ENCODE assay signal across 32 cellular contexts in genomic region chr7:150511039-150511438, GRCh38. TPM values are rescaled to one million over a fixed set of nuclear protein-coding genes. Genes with fewer than 3 reads are reported as not detected.
DNase-seq lines count a peak whose midpoint lies in the region; ATAC-seq and TF ChIP-seq lines count a peak whose summit lies in the region.
"Had no signal": no experiment of that assay in that cellular context is flagged by ENCODE, and none has a peak within 500 bp of the region (broad histone marks: within the 10 kb centered on the region; RNA-seq: fewer than 3 reads in every experiment).

No MANE protein-coding gene starts in this region.

- H3K36me3 ChIP-seq in CD8-positive, alpha-beta T cell (ENCODE audit: insufficient read depth, low read length), result no peaks in the 10 kb centered on the region
- H3K36me3 ChIP-seq in MG63, result no peaks in the 10 kb centered on the region
- H3K36me3 ChIP-seq: cardiac muscle cell, colonic mucosa, ovary, Peyer's patch, uterus had no signal

- peaks cover 15% of the 10 kb centered on the region for H3K9me3 Mint-ChIP-seq in activated CD4-positive, alpha-beta T cell treated with anti-CD3 and anti-CD28 coated beads, Interleukin-2, amount 10 ng/mL, durations not matched to agents 24 days and 14 days
- H3K9me3 Mint-ChIP-seq in CD8-positive, alpha-beta T cell, result peaks cover 14% of the 10 kb centered on the region
- H3K9me3 Mint-ChIP-seq in activated CD8-positive, alpha-beta T cell treated with anti-CD3 and anti-CD28 coated beads, Interleukin-2, amount 10 ng/mL, durations not matched to agents 7 days and 5 days (ENCODE audit: insufficient read depth), result peaks cover 28% of the 10 kb centered on the region
- H3K9me3 Mint-ChIP-seq in immature natural killer cell, result peaks cover 3 to 18% (median 13%) of the 10 kb centered on the region in 6 donors
- H3K9me3 Mint-ChIP-seq: neural crest cell had no signal

- H3K4me1 Mint-ChIP-seq in activated CD4-positive, alpha-beta T cell treated with anti-CD3 and anti-CD28 coated beads, Interleukin-2, amount 10 ng/mL, durations not matched to agents 24 days and 14 days, result peaks cover 72% of the 10 kb centered on the region
- H3K4me1 Mint-ChIP-seq in CD8-positive, alpha-beta T cell (ENCODE audit: low read depth), result peaks cover 83% of the 10 kb centered on the region
- H3K4me1 Mint-ChIP-seq in activated CD8-positive, alpha-beta T cell treated with anti-CD3 and anti-CD28 coated beads, Interleukin-2, amount 10 ng/mL, durations not matched to agents 7 days and 5 days (ENCODE audit: low read depth), result peaks cover 80% of the 10 kb centered on the region
- H3K4me1 Mint-ChIP-seq in immature natural killer cell, result peaks cover 81 to 84% of the 10 kb centered on the region in 2 donors
- H3K4me1 Mint-ChIP-seq: neural crest cell had no signal

- intact Hi-C loops in activated CD4-positive, alpha-beta T cell treated with anti-CD3 and anti-CD28 coated beads, Interleukin-2, amount 10 ng/mL, durations not matched to agents 24 days and 14 days (cut with micrococcal nuclease), result no loop called here
- intact Hi-C loops in CD8-positive, alpha-beta T cell (cut with DNase I, micrococcal nuclease), result no loop called here

- H3K27me3 ChIP-seq in CD8-positive, alpha-beta T cell (ENCODE audit: insufficient read depth, low read length), result no peaks in the 10 kb centered on the region
- no peaks in the 10 kb centered on the region for H3K27me3 ChIP-seq in MG63
- H3K27me3 ChIP-seq: cardiac muscle cell, colonic mucosa, ovary, Peyer's patch, uterus had no signal

- H3K4me3 ChIP-seq in CD8-positive, alpha-beta T cell (ENCODE audit: low read depth, low read length), result peak overlapping the region; percentile 4
- H3K4me3 ChIP-seq in MG63, result no peak overlapping the region
- H3K4me3 ChIP-seq: cardiac muscle cell, colonic mucosa, GM23248, ovary, Peyer's patch, skin epidermis, uterus had no signal

- no peaks in the 10 kb centered on the region for H3K9me3 ChIP-seq in CD8-positive, alpha-beta T cell (ENCODE audit: low read length)
- no peaks in the 10 kb centered on the region for H3K9me3 ChIP-seq in MG63
- H3K9me3 ChIP-seq: colonic mucosa, Peyer's patch, uterus had no signal

- H3K27ac ChIP-seq in CD8-positive, alpha-beta T cell (ENCODE audit: low read depth, low read length), result no peak overlapping the region
- H3K27ac ChIP-seq: C4-2B, cardiac muscle cell, colonic mucosa, epithelial cell of prostate, GM23248, ovary, uterus, VCaP had no signal

- DNase-seq in activated CD4-positive, alpha-beta T cell treated with anti-CD3 and anti-CD28 coated beads, Interleukin-2, amount 10 ng/mL, durations not matched to agents 24 days and 14 days, result peak; percentile 68
- DNase-seq in activated CD4-positive, alpha-beta T cell treated with anti-CD3 and anti-CD28 coated beads, Interleukin-2, amount 50 U/mL, for 4 hours, result no peak
- DNase-seq in CD8-positive, alpha-beta T cell, result no peak
- DNase-seq in activated CD8-positive, alpha-beta T cell treated with anti-CD3 and anti-CD28 coated beads, Interleukin-2, amount 10 ng/mL, durations not matched to agents 7 days and 5 days, result no peak
- peak; percentile 31 to 48 (median 40) for DNase-seq in immature natural killer cell
- no peak for DNase-seq in DMS79 (lab: John Stamatoyannopoulos, UW)
- DNase-seq in MG63, result no peak
- no peak for DNase-seq in DMS79 treated with DMSO at 0.1 percent for 48 hours (lab: John Stamatoyannopoulos, UW)
- DNase-seq: 8988T; activated CD4-positive, alpha-beta T cell treated with anti-CD3 and anti-CD28 coated beads, Interleukin-2, amount 50 U/mL, for 1 hour; colonic mucosa; effector CD4-positive, alpha-beta T cell; EL; GM23248; hippocampal formation; NCI-H1092; NCI-H1694; NCI-H774; ovary; Peyer's patch; SHP77 treated with DMSO at 0.1 percent for 48 hours; stimulated activated naive CD4-positive, alpha-beta T cell treated with Interleukin-2 at 50 U/mL for 16 hours; T1000; uterus had no signal

- H3K27ac Mint-ChIP-seq in activated CD4-positive, alpha-beta T cell treated with anti-CD3 and anti-CD28 coated beads, Interleukin-2, amount 10 ng/mL, durations not matched to agents 24 days and 14 days, result peak overlapping the region; percentile 82
- peak overlapping the region; percentile 90 for H3K27ac Mint-ChIP-seq in CD8-positive, alpha-beta T cell
- H3K27ac Mint-ChIP-seq in activated CD8-positive, alpha-beta T cell treated with anti-CD3 and anti-CD28 coated beads, Interleukin-2, amount 10 ng/mL, durations not matched to agents 7 days and 5 days, result peak overlapping the region; percentile 77
- H3K27ac Mint-ChIP-seq in immature natural killer cell, result peak overlapping the region; percentile 83 to 98 (median 94)

- POLR2A ChIA-PET in CD8-positive, alpha-beta T cell (lab: Charles Lee), result interaction anchor here (0.8 to 13.2 kb wide), 6 partner anchors 9 to 59 kb away, joined by 3 to 483 read pairs (median 6); partner anchors contain the start of gene GIMAP8
- POLR2A ChIA-PET in activated CD8-positive, alpha-beta T cell treated with anti-CD3 and anti-CD28 coated beads, Interleukin-2, amount 10 ng/mL, durations not matched to agents 7 days and 5 days (lab: Charles Lee), result interaction anchor here (1.5 to 11.9 kb wide), 3 partner anchors 9 to 58 kb away, joined by 6 to 316 read pairs (median 8); partner anchors contain the start of gene GIMAP8

- peaks cover 78% of the 10 kb centered on the region for H3K4me1 ChIP-seq in CD8-positive, alpha-beta T cell (ENCODE audit: insufficient read depth, low read length)
- H3K4me1 ChIP-seq: colonic mucosa, Peyer's patch, uterus had no signal

- CTCF ChIA-PET in CD8-positive, alpha-beta T cell (lab: Charles Lee), result interaction anchor here (0.8 to 12.1 kb wide), 4 partner anchors 9 to 205 kb away, joined by 3 to 192 read pairs (median 4); partner anchors contain the start of genes GIMAP1 and GIMAP8
- CTCF ChIA-PET in activated CD8-positive, alpha-beta T cell treated with anti-CD3 and anti-CD28 coated beads, Interleukin-2, amount 10 ng/mL, durations not matched to agents 7 days and 5 days (lab: Charles Lee), result interaction anchor here (1.0 to 3.1 kb wide), 10 partner anchors 9 to 244 kb away, joined by 3 to 25 read pairs (median 5); partner anchors contain the start of gene GIMAP8

- ATAC-seq in CD8-positive, alpha-beta T cell, result no peak
- no peak for ATAC-seq in activated CD8-positive, alpha-beta T cell treated with anti-CD3 and anti-CD28 coated beads, Interleukin-2, amount 10 ng/mL, durations not matched to agents 7 days and 5 days

- H3K36me3 Mint-ChIP-seq in activated CD4-positive, alpha-beta T cell treated with anti-CD3 and anti-CD28 coated beads, Interleukin-2, amount 10 ng/mL, durations not matched to agents 24 days and 14 days (ENCODE audit: low read depth), result peaks cover 18% of the 10 kb centered on the region
- H3K36me3 Mint-ChIP-seq in CD8-positive, alpha-beta T cell, result peaks cover 17% of the 10 kb centered on the region
- peaks cover 43% of the 10 kb centered on the region for H3K36me3 Mint-ChIP-seq in activated CD8-positive, alpha-beta T cell treated with anti-CD3 and anti-CD28 coated beads, Interleukin-2, amount 10 ng/mL, durations not matched to agents 7 days and 5 days (ENCODE audit: low read depth)
- peaks cover 7 to 22% (median 9%) of the 10 kb centered on the region in 3 donors for H3K36me3 Mint-ChIP-seq in immature natural killer cell

- peak overlapping the region; percentile 40 for H3K4me3 Mint-ChIP-seq in activated CD4-positive, alpha-beta T cell treated with anti-CD3 and anti-CD28 coated beads, Interleukin-2, amount 10 ng/mL, durations not matched to agents 24 days and 14 days
- peak overlapping the region; percentile 63 for H3K4me3 Mint-ChIP-seq in CD8-positive, alpha-beta T cell
- H3K4me3 Mint-ChIP-seq in activated CD8-positive, alpha-beta T cell treated with anti-CD3 and anti-CD28 coated beads, Interleukin-2, amount 10 ng/mL, durations not matched to agents 7 days and 5 days, result no peak overlapping the region
- peak overlapping the region; percentile 47 to 77 (median 61) for H3K4me3 Mint-ChIP-seq in immature natural killer cell
- H3K4me3 Mint-ChIP-seq: neural crest cell had no signal

- H3K27me3 Mint-ChIP-seq in activated CD4-positive, alpha-beta T cell treated with anti-CD3 and anti-CD28 coated beads, Interleukin-2, amount 10 ng/mL, durations not matched to agents 24 days and 14 days, result no peaks in the 10 kb centered on the region
- no peaks in the 10 kb centered on the region for H3K27me3 Mint-ChIP-seq in CD8-positive, alpha-beta T cell (ENCODE audit: low read depth)
- H3K27me3 Mint-ChIP-seq in activated CD8-positive, alpha-beta T cell treated with anti-CD3 and anti-CD28 coated beads, Interleukin-2, amount 10 ng/mL, durations not matched to agents 7 days and 5 days (ENCODE audit: low read depth), result no peaks in the 10 kb centered on the region
- H3K27me3 Mint-ChIP-seq in immature natural killer cell (ENCODE audit: low read depth in 3 of 3), result peaks cover 0 to 3% (median 2%) of the 10 kb centered on the region in 3 donors

- no peak for TF ChIP-seq CTCF in CD8-positive, alpha-beta T cell (IDR thresholded peaks at IDR 0.05)

RNA-seq across cellular contexts. Expression of gene GIMAP7, which starts 3.6 kb away (rescaled TPM):
- 40.5 and 45.0 TPM in 2 replicates for total RNA-seq in activated CD4-positive, alpha-beta T cell treated with anti-CD3 and anti-CD28 coated beads, Interleukin-2, amount 10 ng/mL, durations not matched to agents 24 days and 14 days
- 10 to 100 TPM; 21.2 to 29.7 TPM for total RNA-seq in CD8-positive, alpha-beta T cell
- 100 to 1,000 TPM; 134 TPM for total RNA-seq in activated CD8-positive, alpha-beta T cell treated with anti-CD3 and anti-CD28 coated beads, Interleukin-2, amount 10 ng/mL, durations not matched to agents 7 days and 5 days
- polyA plus RNA-seq in immature natural killer cell, result 100 to 1,000 TPM; 285 to 709 (median 555) TPM
- not detected in 2 replicates for total RNA-seq in MG63 (2014; rRNA removed; shearing (Covaris generic); ENCODE audit: low replicate concordance)
- total RNA-seq: astrocyte, cardiac muscle cell, GM23248, neural crest cell had no signal
- polyA plus RNA-seq: cardiac muscle cell, GM23248 had no signal

RNA-seq across cellular contexts. Expression of gene GIMAP4, which starts 56.2 kb away (rescaled TPM):
- 61.1 and 62.7 TPM in 2 replicates for total RNA-seq in activated CD4-positive, alpha-beta T cell treated with anti-CD3 and anti-CD28 coated beads, Interleukin-2, amount 10 ng/mL, durations not matched to agents 24 days and 14 days
- total RNA-seq in CD8-positive, alpha-beta T cell, result 10 to 100 TPM; 11.8 to 13.8 TPM
- total RNA-seq in activated CD8-positive, alpha-beta T cell treated with anti-CD3 and anti-CD28 coated beads, Interleukin-2, amount 10 ng/mL, durations not matched to agents 7 days and 5 days, result 100 to 1,000 TPM; 174 to 186 TPM
- polyA plus RNA-seq in immature natural killer cell, result 100 to 1,000 TPM; 158 to 420 (median 392) TPM
- not detected in 2 replicates for total RNA-seq in MG63 (2014; rRNA removed; shearing (Covaris generic); ENCODE audit: low replicate concordance)
- total RNA-seq: astrocyte, GM23248, neural crest cell, renal cortical epithelial cell had no signal
- polyA plus RNA-seq: cardiac muscle cell, GM23248 had no signal

Comparison
In these comparisons a context has a peak if more than half of its experiments do, and no peak if none do; other contexts are left out.
1. DNase-seq: peak in activated CD4-positive, alpha-beta T cell treated with anti-CD3 and anti-CD28 coated beads, Interleukin-2, amount 10 ng/mL, durations not matched to agents 24 days and 14 days (single experiment) and immature natural killer cell (3 of 3); none in activated CD4-positive, alpha-beta T cell treated with anti-CD3 and anti-CD28 coated beads, Interleukin-2, amount 50 U/mL, for 4 hours (0 of 2), CD8-positive, alpha-beta T cell (0 of 7), activated CD8-positive, alpha-beta T cell treated with anti-CD3 and anti-CD28 coated beads, Interleukin-2, amount 10 ng/mL, durations not matched to agents 7 days and 5 days (single experiment), DMS79 (single experiment), MG63 (single experiment) and DMS79 treated with DMSO at 0.1 percent for 48 hours (single experiment).
2. RNA of gene GIMAP7, which starts 3.6 kb away (total RNA-seq): 134 TPM in activated CD8-positive, alpha-beta T cell treated with anti-CD3 and anti-CD28 coated beads, Interleukin-2, amount 10 ng/mL, durations not matched to agents 7 days and 5 days, 40.5 to 45.0 TPM in activated CD4-positive, alpha-beta T cell treated with anti-CD3 and anti-CD28 coated beads, Interleukin-2, amount 10 ng/mL, durations not matched to agents 24 days and 14 days and 21.2 to 29.7 TPM in CD8-positive, alpha-beta T cell; not detected in MG63; every median in the first group is over 10 times any median in the second.
3. RNA of gene GIMAP4, which starts 56.2 kb away (total RNA-seq): 174 to 186 TPM in activated CD8-positive, alpha-beta T cell treated with anti-CD3 and anti-CD28 coated beads, Interleukin-2, amount 10 ng/mL, durations not matched to agents 7 days and 5 days, 61.1 to 62.7 TPM in activated CD4-positive, alpha-beta T cell treated with anti-CD3 and anti-CD28 coated beads, Interleukin-2, amount 10 ng/mL, durations not matched to agents 24 days and 14 days and 11.8 to 13.8 TPM in CD8-positive, alpha-beta T cell; not detected in MG63; every median in the first group is over 10 times any median in the second.
4. Peak in every context shown above with its lines, with median percentiles within 50 percentile points of each other: H3K27ac Mint-ChIP-seq.